13 cellular contexts compared by ENCODE assay signal in the genomic region with DNA sequence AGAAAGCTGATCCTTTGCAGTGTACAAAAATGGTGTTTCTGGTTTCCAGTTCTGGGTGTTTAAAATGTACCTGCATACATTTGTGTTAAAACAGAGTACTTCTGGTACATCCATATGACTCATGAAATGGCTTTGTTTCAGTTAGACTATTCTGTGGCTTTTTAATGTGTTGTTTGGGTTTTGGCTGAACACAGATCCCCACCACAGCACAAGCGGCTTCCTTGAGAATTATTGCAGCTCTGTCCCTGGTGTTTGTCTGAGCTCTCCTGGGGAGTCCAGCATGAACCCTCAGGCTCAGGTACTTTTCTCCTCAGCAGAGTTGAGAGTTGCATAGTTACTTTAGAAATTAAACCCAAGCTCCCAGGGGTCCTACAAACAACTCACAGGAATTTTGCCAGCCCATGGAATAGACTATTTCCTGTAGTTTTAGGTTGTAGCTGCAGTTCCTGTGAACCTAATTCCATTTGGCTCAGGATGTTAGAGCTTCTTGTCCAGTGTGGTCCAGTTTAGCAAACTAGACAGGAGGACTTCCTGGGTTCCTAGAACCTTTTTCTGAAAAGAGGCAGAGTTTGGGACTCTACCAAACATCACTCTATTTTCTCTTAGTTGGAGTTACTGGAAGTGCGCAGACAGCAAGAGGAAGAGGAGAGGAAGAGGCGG.
DNase-seq lines count a peak whose midpoint lies in the region; ATAC-seq, FAIRE-seq and TF ChIP-seq lines count a peak whose summit lies in the region.
"Had no signal": no experiment of that assay in that cellular context is flagged by ENCODE, and none has a peak within 500 bp of the region (broad histone marks: within the 10 kb centered on the region; RNA-seq: fewer than 3 reads in every experiment).

No MANE protein-coding gene starts in this region.

- FAIRE-seq in kidney (lab: Jason Lieb, UNC) = no peak
- FAIRE-seq: HTR-8/SVneo had no signal

- in situ Hi-C loops in HAP-1 (cut with MboI; ENCODE audit: low sequenced_read_pairs) = loop anchor here (25.0 kb wide), 2 partner anchors 529 to 546 kb away; a partner anchor contains a TSS

- TF ChIP-seq POLR2A in breast epithelium (IDR thresholded peaks at IDR 0.05) (no peak), uterus (IDR thresholded peaks at IDR 0.05) (no peak)

- H3K9me3 Mint-ChIP-seq in MCF 10A (ENCODE audit: unreplicated experiment) = no peaks in the 10 kb centered on the region
- no peaks in the 10 kb centered on the region for H3K9me3 Mint-ChIP-seq in activated naive CD8-positive, alpha-beta T cell treated with anti-CD3 and anti-CD28 coated beads, Interleukin-2, amount 50 U/mL, for 24 hours

- TF ChIP-seq CTCF in breast epithelium (IDR thresholded peaks at IDR 0.05) = no peak
- TF ChIP-seq CTCF in MCF 10A (IDR thresholded peaks at IDR 0.05; ENCODE audit: unreplicated experiment) = no peak
- no peak for TF ChIP-seq CTCF in kidney (IDR thresholded peaks at IDR 0.05; ENCODE audit: borderline replicate concordance, extremely low read depth, insufficient read depth)
- TF ChIP-seq CTCF in uterus (IDR thresholded peaks at IDR 0.05) = no peak

- peak overlapping the region; percentile 19 to 45 for H3K27ac ChIP-seq in breast epithelium
- peak overlapping the region; percentile 5 to 54 for H3K27ac ChIP-seq in kidney (ENCODE audit: low read depth in 2 of 2, low read length in 2 of 2)
- peak overlapping the region; percentile 38 to 64 for H3K27ac ChIP-seq in uterus
- H3K27ac ChIP-seq: BLaER1, VCaP had no signal

- H3K27me3 ChIP-seq in breast epithelium (no peaks in the 10 kb centered on the region), uterus (no peaks in the 10 kb centered on the region), HAP-1 (ENCODE audit: low read depth) (no peaks in the 10 kb centered on the region)
- H3K27me3 ChIP-seq: BLaER1 had no signal

- H3K9me3 ChIP-seq in breast epithelium (no peaks in the 10 kb centered on the region), kidney (ENCODE audit: control insufficient read depth in 1 of 2, low read length in 2 of 2) (no peaks in the 10 kb centered on the region), uterus (no peaks in the 10 kb centered on the region), HAP-1 (no peaks in the 10 kb centered on the region)
- H3K9me3 ChIP-seq: BLaER1 had no signal

- peaks cover 83% of the 10 kb centered on the region for H3K36me3 Mint-ChIP-seq in MCF 10A (ENCODE audit: insufficient read depth, unreplicated experiment)
- peaks cover 48% of the 10 kb centered on the region for H3K36me3 Mint-ChIP-seq in activated naive CD8-positive, alpha-beta T cell treated with anti-CD3 and anti-CD28 coated beads, Interleukin-2, amount 50 U/mL, for 24 hours (ENCODE audit: low read depth)

- CTCF ChIA-PET in MCF 10A (lab: Yijun Ruan, JAX) = interaction anchor here (0.6 to 6.2 kb wide), 23 partner anchors 7 to 670 kb away, joined by 3 to 52 read pairs (median 4); no protein-coding TSS in a partner anchor

- intact Hi-C loops in breast epithelium (cut with DNase I; ENCODE audit: low total_unique reads) = no loop called here
- intact Hi-C loops in MCF 10A (cut with micrococcal nuclease) = loop anchor here (5.0 kb wide), 1 partner anchor 136 kb away; no protein-coding TSS in a partner anchor
- intact Hi-C loops in kidney (cut with DNase I) = no loop called here
- intact Hi-C loops in uterus (cut with DNase I; ENCODE audit: low total_unique reads) = no loop called here

- H3K27me3 Mint-ChIP-seq in MCF 10A (ENCODE audit: insufficient read depth, unreplicated experiment) = no peaks in the 10 kb centered on the region
- no peaks in the 10 kb centered on the region for H3K27me3 Mint-ChIP-seq in activated naive CD8-positive, alpha-beta T cell treated with anti-CD3 and anti-CD28 coated beads, Interleukin-2, amount 50 U/mL, for 24 hours

- peak; percentile 77 for ATAC-seq in activated naive CD8-positive, alpha-beta T cell treated with anti-CD3 and anti-CD28 coated beads, Interleukin-2, amount 50 U/mL, for 24 hours

- H3K4me1 ChIP-seq in breast epithelium (no peaks in the 10 kb centered on the region), kidney (ENCODE audit: control insufficient read depth in 1 of 2, insufficient read depth in 1 of 2, low read depth in 1 of 2, low read length in 2 of 2) (no peaks in the 10 kb centered on the region), uterus (no peaks in the 10 kb centered on the region), HAP-1 (peaks cover 5% of the 10 kb centered on the region; the same call in 1 of the 2 replicates)
- H3K4me1 ChIP-seq: BLaER1 had no signal

- no peak overlapping the region for H3K4me3 ChIP-seq in breast epithelium
- H3K4me3 ChIP-seq in kidney (ENCODE audit: low read length in 2 of 2) = no peak overlapping the region
- H3K4me3 ChIP-seq in uterus = no peak overlapping the region
- no peak overlapping the region for H3K4me3 ChIP-seq in HAP-1
- H3K4me3 ChIP-seq: BLaER1 had no signal

- BruUV-seq in MCF 10A (replicated peaks; lab: Mats Ljungman, UMichigan) = no TSS peak

- H3K4me3 Mint-ChIP-seq in MCF 10A (ENCODE audit: unreplicated experiment) = no peak overlapping the region
- no peak overlapping the region for H3K4me3 Mint-ChIP-seq in activated naive CD8-positive, alpha-beta T cell treated with anti-CD3 and anti-CD28 coated beads, Interleukin-2, amount 50 U/mL, for 24 hours

- no peaks in the 10 kb centered on the region for H3K4me1 Mint-ChIP-seq in MCF 10A (ENCODE audit: insufficient read depth, unreplicated experiment)
- peaks cover 10% of the 10 kb centered on the region for H3K4me1 Mint-ChIP-seq in activated naive CD8-positive, alpha-beta T cell treated with anti-CD3 and anti-CD28 coated beads, Interleukin-2, amount 50 U/mL, for 24 hours

- DNase-seq in breast epithelium (ENCODE audit: low spot score in 2 of 2) (no peak), MCF 10A (ENCODE audit: unreplicated experiment) (no peak), kidney (no peak), uterus (no peak), CD1c-positive myeloid dendritic cell (ENCODE audit: extremely low spot score) (no peak), iPS-NIHi11 (ENCODE audit: low spot score) (no peak), HAP-1 (ENCODE audit: low spot score in 2 of 2) (no peak)
- no peak for DNase-seq in activated naive CD8-positive, alpha-beta T cell treated with anti-CD3 and anti-CD28 coated beads, Interleukin-2, amount 50 U/mL, for 24 hours
- DNase-seq: NCI-H2029 treated with DMSO at 0.1 percent for 48 hours, RPMI8226 had no signal

- H3K36me3 ChIP-seq in breast epithelium = peaks cover 7% of the 10 kb centered on the region
- H3K36me3 ChIP-seq in kidney (ENCODE audit: control insufficient read depth in 1 of 2, insufficient read depth in 2 of 2, low read length in 2 of 2) = peaks cover 68 to 93% of the 10 kb centered on the region in 2 donors
- no peaks in the 10 kb centered on the region for H3K36me3 ChIP-seq in uterus
- H3K36me3 ChIP-seq in HAP-1 (replicated peaks) = peaks cover 74% of the 10 kb centered on the region

- H3K9ac ChIP-seq in kidney (ENCODE audit: low read length in 2 of 2) = no peak overlapping the region
- H3K9ac ChIP-seq: BLaER1 had no signal

- H3K27ac Mint-ChIP-seq in MCF 10A (ENCODE audit: low read depth, unreplicated experiment) = no peak overlapping the region
- no peak overlapping the region for H3K27ac Mint-ChIP-seq in activated naive CD8-positive, alpha-beta T cell treated with anti-CD3 and anti-CD28 coated beads, Interleukin-2, amount 50 U/mL, for 24 hours

- POLR2A ChIA-PET in MCF 10A (lab: Yijun Ruan, JAX) = interaction anchor here (0.7 to 1.6 kb wide), 2 partner anchors 46 to 154 kb away, joined by 3 read pairs; no protein-coding TSS in a partner anchor
